ENCODE assay signal across 8 cellular contexts in genomic region chr14:104677506-104678332, GRCh38. TPM values are rescaled to one million over a fixed set of nuclear protein-coding genes. Genes with fewer than 3 reads are reported as not detected.
DNase-seq lines count a peak whose midpoint lies in the region; ATAC-seq, FAIRE-seq and TF ChIP-seq lines count a peak whose summit lies in the region.

No MANE protein-coding gene starts in this region.

- POLR2A ChIA-PET in GM10248 (lab: Yijun Ruan, JAX), result interaction anchor here (0.6 kb wide), 1 partner anchor 581 kb away, joined by 5 read pairs; no protein-coding TSS in a partner anchor

- peaks cover 41% of the 10 kb centered on the region for H3K4me1 ChIP-seq in mononuclear cell (ENCODE audit: insufficient read depth, low read length)

- CTCF ChIA-PET in GM10248 (lab: Yijun Ruan, JAX), result interaction anchor here (1.1 to 2.5 kb wide), 8 partner anchors 12 to 45 kb away, joined by 3 to 9 read pairs (median 5); no protein-coding TSS in a partner anchor

- H3K27me3 ChIP-seq in mononuclear cell (ENCODE audit: insufficient read depth, low read length), result no peaks in the 10 kb centered on the region

- no peaks in the 10 kb centered on the region for H3K9me3 ChIP-seq in mononuclear cell (ENCODE audit: low read depth, low read length)

- H3K4me3 ChIP-seq in mononuclear cell (ENCODE audit: low read length), result peak overlapping the region; percentile 39

- TF ChIP-seq CTCF in GM10248 (IDR thresholded peaks at IDR 0.05; ENCODE audit: control extremely low read depth, extremely low read depth, low read depth, missing control alignments), result no peak

- DNase-seq in GM10248 (ENCODE audit: extremely low spot score), result peak; percentile 83
- DNase-seq in NCI-H524 (lab: John Stamatoyannopoulos, UW), result peak; percentile 68 to 77
- DNase-seq in activated CD8-positive, alpha-beta memory T cell treated with anti-CD3 and anti-CD28 coated beads for 1 hour (ENCODE audit: extremely low read depth in 1 of 2, low read depth in 1 of 2), result peak; percentile 32 to 57
- DNase-seq in stimulated activated CD8-positive, alpha-beta memory T cell treated with anti-CD3 and anti-CD28 coated beads, Interleukin-15, amount 100 ng/mL, for 48 hours (ENCODE audit: low read depth in 2 of 2), result peak; percentile 67 to 69
- DNase-seq in NCI-H446 treated with DMSO at 0.1 percent for 48 hours (lab: John Stamatoyannopoulos, UW), result no peak

- peak; percentile 18 for FAIRE-seq in endometrium (lab: Jason Lieb, UNC)

- ATAC-seq in HG02840 (IDR thresholded peaks at IDR 0.05; ENCODE audit: low FRiP score, unreplicated experiment), result peak; percentile 45

RNA-seq across cellular contexts. Expression of gene INF2, which starts 11.7 kb away (rescaled TPM):
- total RNA-seq in mononuclear cell, result 21.6 TPM

RNA-seq across cellular contexts. Expression of gene ADSS1, which starts 46.3 kb away (rescaled TPM):
- 1.9 TPM for total RNA-seq in mononuclear cell
